11 cellular contexts compared by ENCODE assay signal in genomic region chr4:47525154-47525819, GRCh38. TPM values are rescaled to one million over a fixed set of nuclear protein-coding genes. Genes with fewer than 3 reads are reported as not detected.
DNase-seq lines count a peak whose midpoint lies in the region; TF ChIP-seq lines count a peak whose summit lies in the region.
"Had no signal": no experiment of that assay in that cellular context is flagged by ENCODE, and none has a peak within 500 bp of the region (broad histone marks: within the 10 kb centered on the region; RNA-seq: fewer than 3 reads in every experiment).

No MANE protein-coding gene starts in this region.

- H3K4me1 ChIP-seq in mammary epithelial cell (ENCODE audit: insufficient read depth, low read length) (peaks cover 45% of the 10 kb centered on the region), tibial artery (peaks cover 0 to 16% (median 3%) of the 10 kb centered on the region in 4 donors)
- H3K4me1 ChIP-seq: parathyroid adenoma had no signal

- CTCF ChIA-PET in mammary epithelial cell (lab: Charles Lee; ENCODE audit: low non-redundant PET) = no interaction called here

- dilution Hi-C loops in mammary epithelial cell (cut with HindIII; ENCODE audit: low sequenced_read_pairs) = no loop called here

- H3K27me3 ChIP-seq in mammary epithelial cell (ENCODE audit: insufficient read depth, low read length) (no peaks in the 10 kb centered on the region), tibial artery (no peaks in the 10 kb centered on the region)

- in situ Hi-C loops in mammary epithelial cell (cut with MboI; ENCODE audit: low sequenced_read_pairs in 2 of 2) = no loop called here

- peak overlapping the region; percentile 66 for H3K4me2 ChIP-seq in mammary epithelial cell (ENCODE audit: insufficient read depth, low read depth, low read length)

- H3K4me3 ChIP-seq in mammary epithelial cell (replicated peaks in 1 of 3; ENCODE audit: insufficient read depth in 1 of 3, low read depth in 2 of 3, low read length in 3 of 3) (peak overlapping the region in 1 of 3 experiments; percentile 22), tibial artery (no peak overlapping the region)

- no peaks in the 10 kb centered on the region for H3K9me3 ChIP-seq in mammary epithelial cell (replicated peaks; ENCODE audit: insufficient read depth, low read length)
- no peaks in the 10 kb centered on the region for H3K9me3 ChIP-seq in tibial artery

- H3K79me2 ChIP-seq in mammary epithelial cell (ENCODE audit: insufficient read depth, low read length) = peaks cover 15% of the 10 kb centered on the region
- H3K79me2 ChIP-seq: parathyroid adenoma had no signal

- H3K27ac ChIP-seq in mammary epithelial cell (ENCODE audit: insufficient read depth, low read depth, low read length) = peak overlapping the region; percentile 86
- H3K27ac ChIP-seq in tibial artery = peak overlapping the region; percentile 58 to 62
- H3K27ac ChIP-seq: parathyroid adenoma had no signal

- H4K20me1 ChIP-seq in mammary epithelial cell (ENCODE audit: insufficient read depth, low read length) = no peaks in the 10 kb centered on the region

- H3K36me3 ChIP-seq in mammary epithelial cell (ENCODE audit: insufficient read depth, low read length) (peaks cover 11% of the 10 kb centered on the region), tibial artery (peaks cover 24 to 45% (median 26%) of the 10 kb centered on the region in 3 donors)

- intact Hi-C loops in mammary epithelial cell (cut with micrococcal nuclease) = loop anchor here (5.0 kb wide), 2 partner anchors 38 to 42 kb away; partner anchors contain the start of gene ATP10D
- intact Hi-C loops in tibial artery (cut with DNase I; ENCODE audit: low total_unique reads) = no loop called here

- TF ChIP-seq CTCF in mammary epithelial cell (conservative IDR thresholded peaks at IDR 0.05 in 1 of 2, IDR thresholded peaks at IDR 0.05 in 1 of 2; ENCODE audit: extremely low read depth in 1 of 2, insufficient read depth in 1 of 2, low read depth in 1 of 2, low read length in 2 of 2) = no peak
- no peak for TF ChIP-seq CTCF in tibial artery (IDR thresholded peaks at IDR 0.05)

- H2AFZ ChIP-seq in mammary epithelial cell (ENCODE audit: low read depth, low read length) = no peak overlapping the region
- H2AFZ ChIP-seq: parathyroid adenoma had no signal

- TSS peak; percentile 49 for BruUV-seq in mammary epithelial cell (replicated peaks; lab: Mats Ljungman, UMichigan)

- H3K9ac ChIP-seq in mammary epithelial cell (ENCODE audit: insufficient read depth, low read length) = peak overlapping the region; percentile 54
- H3K9ac ChIP-seq: parathyroid adenoma had no signal

- WGBS in mammary epithelial cell (ENCODE audit: low coverage, missing lambda C conversion rate) = 20% methylated on average over 5 of the region's 5 CpGs

- DNase-seq in HS-5 (ENCODE audit: low read depth) = peak; percentile 73
- DNase-seq in mammary epithelial cell = peak; percentile 79
- peak; percentile 96 for DNase-seq in iris pigment epithelial cell (ENCODE audit: low read depth)
- DNase-seq in tibial artery = peak in 1 of 2 donors; percentile 34
- DNase-seq in NOMO-1 treated with DMSO at 0.1 percent for 48 hours (lab: John Stamatoyannopoulos, UW; ENCODE audit: unreplicated experiment) = no peak
- DNase-seq in NCI-H446 treated with DMSO at 0.1 percent for 48 hours (lab: John Stamatoyannopoulos, UW) = no peak
- DNase-seq in NCI-H187 (lab: John Stamatoyannopoulos, UW) = no peak
- DNase-seq in inferior parietal cortex (ENCODE audit: extremely low spot score) = no peak
- DNase-seq: activated gamma-delta T cell, hypothalamus had no signal

RNA-seq across cellular contexts. Expression of gene ATP10D, which starts 40.2 kb away (rescaled TPM):
- total RNA-seq in mammary epithelial cell = 10 to 100 TPM; 71.6 to 88.4 TPM
- 30.2 TPM for polyA plus RNA-seq in mammary epithelial cell
- polyA minus RNA-seq in mammary epithelial cell = 151 TPM

Comparison
In these comparisons a context has a peak if more than half of its experiments do, and no peak if none do; other contexts are left out.
1. DNase-seq: peak in HS-5 (single experiment), mammary epithelial cell (single experiment) and iris pigment epithelial cell (single experiment); none in NOMO-1 treated with DMSO at 0.1 percent for 48 hours (single experiment), NCI-H446 treated with DMSO at 0.1 percent for 48 hours (single experiment), NCI-H187 (0 of 2) and inferior parietal cortex (single experiment).